Comparison of ENCODE assay signal across 1 cellular context in the genomic region with DNA sequence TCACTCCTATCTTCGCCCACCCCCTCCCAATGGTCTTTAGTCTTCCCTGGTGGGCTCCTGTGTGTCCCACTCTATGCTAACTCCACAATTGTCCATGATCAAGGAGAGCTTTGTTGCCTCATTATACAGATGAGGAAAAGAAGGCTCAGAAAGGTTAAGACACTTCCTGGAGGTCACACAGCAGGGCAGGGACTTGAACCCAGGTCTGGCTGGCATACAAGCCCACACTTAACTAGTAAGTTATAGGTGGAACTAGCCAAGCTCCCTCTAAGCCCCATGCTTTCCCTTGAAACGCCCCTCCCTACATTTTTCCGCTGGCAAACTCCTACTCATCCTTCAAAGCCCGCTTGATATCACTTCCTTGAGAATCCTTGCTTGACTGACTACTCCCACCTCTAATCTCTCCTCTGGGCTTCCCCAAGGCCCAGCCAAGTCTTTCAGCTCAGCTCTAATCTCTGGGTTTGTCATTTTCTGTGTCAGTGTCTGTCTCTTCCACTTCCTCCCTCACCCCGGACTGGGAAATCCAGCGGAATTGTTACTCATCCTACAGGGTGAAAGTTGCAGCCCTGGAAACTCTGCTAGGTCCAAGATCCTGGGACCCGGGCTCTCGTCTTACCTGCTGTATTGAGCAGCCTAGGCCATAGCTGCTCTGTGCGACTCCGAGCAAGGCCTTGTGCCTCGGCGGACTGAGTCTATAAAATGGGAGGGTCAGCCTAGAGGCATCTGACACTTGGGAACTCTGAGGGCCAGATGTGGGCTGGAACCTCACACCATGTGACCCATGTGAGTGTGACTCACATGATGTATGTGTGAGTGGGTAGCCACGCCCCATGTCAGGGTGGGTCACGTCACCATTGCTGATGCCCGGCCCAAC.
TF ChIP-seq lines count a peak whose summit lies in the region.

No MANE protein-coding gene starts in this region.

TF ChIP-seq in HEK293, 187 proteins besides CTCF, POLR2A, EP300 and RAD21 (continued from another document):
- TF ChIP-seq, protein P1, sequence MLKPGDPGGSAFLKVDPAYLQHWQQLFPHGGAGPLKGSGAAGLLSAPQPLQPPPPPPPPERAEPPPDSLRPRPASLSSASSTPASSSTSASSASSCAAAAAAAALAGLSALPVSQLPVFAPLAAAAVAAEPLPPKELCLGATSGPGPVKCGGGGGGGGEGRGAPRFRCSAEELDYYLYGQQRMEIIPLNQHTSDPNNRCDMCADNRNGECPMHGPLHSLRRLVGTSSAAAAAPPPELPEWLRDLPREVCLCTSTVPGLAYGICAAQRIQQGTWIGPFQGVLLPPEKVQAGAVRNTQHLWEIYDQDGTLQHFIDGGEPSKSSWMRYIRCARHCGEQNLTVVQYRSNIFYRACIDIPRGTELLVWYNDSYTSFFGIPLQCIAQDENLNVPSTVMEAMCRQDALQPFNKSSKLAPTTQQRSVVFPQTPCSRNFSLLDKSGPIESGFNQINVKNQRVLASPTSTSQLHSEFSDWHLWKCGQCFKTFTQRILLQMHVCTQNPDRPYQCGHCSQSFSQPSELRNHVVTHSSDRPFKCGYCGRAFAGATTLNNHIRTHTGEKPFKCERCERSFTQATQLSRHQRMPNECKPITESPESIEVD (tag by site-specific recombination; IDR thresholded peaks at IDR 0.05) = no peak
- no peak for TF ChIP-seq TCF7L2 (IDR thresholded peaks at IDR 0.05; ENCODE audit: borderline replicate concordance, low read depth, low read length)
- no peak for TF ChIP-seq ZNF558 (tag by site-specific recombination; IDR thresholded peaks at IDR 0.05)
- TF ChIP-seq, protein P2, sequence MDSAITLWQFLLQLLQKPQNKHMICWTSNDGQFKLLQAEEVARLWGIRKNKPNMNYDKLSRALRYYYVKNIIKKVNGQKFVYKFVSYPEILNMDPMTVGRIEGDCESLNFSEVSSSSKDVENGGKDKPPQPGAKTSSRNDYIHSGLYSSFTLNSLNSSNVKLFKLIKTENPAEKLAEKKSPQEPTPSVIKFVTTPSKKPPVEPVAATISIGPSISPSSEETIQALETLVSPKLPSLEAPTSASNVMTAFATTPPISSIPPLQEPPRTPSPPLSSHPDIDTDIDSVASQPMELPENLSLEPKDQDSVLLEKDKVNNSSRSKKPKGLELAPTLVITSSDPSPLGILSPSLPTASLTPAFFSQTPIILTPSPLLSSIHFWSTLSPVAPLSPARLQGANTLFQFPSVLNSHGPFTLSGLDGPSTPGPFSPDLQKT (IDR thresholded peaks at IDR 0.05; ENCODE audit: borderline replicate concordance, low read depth, low read length) = no peak
- peak; percentile 33; the same call in 1 of the 2 replicates for TF ChIP-seq EGR2 (tag by site-specific recombination; IDR thresholded peaks at IDR 0.05; ENCODE audit: low read depth)
- TF ChIP-seq, protein P3, sequence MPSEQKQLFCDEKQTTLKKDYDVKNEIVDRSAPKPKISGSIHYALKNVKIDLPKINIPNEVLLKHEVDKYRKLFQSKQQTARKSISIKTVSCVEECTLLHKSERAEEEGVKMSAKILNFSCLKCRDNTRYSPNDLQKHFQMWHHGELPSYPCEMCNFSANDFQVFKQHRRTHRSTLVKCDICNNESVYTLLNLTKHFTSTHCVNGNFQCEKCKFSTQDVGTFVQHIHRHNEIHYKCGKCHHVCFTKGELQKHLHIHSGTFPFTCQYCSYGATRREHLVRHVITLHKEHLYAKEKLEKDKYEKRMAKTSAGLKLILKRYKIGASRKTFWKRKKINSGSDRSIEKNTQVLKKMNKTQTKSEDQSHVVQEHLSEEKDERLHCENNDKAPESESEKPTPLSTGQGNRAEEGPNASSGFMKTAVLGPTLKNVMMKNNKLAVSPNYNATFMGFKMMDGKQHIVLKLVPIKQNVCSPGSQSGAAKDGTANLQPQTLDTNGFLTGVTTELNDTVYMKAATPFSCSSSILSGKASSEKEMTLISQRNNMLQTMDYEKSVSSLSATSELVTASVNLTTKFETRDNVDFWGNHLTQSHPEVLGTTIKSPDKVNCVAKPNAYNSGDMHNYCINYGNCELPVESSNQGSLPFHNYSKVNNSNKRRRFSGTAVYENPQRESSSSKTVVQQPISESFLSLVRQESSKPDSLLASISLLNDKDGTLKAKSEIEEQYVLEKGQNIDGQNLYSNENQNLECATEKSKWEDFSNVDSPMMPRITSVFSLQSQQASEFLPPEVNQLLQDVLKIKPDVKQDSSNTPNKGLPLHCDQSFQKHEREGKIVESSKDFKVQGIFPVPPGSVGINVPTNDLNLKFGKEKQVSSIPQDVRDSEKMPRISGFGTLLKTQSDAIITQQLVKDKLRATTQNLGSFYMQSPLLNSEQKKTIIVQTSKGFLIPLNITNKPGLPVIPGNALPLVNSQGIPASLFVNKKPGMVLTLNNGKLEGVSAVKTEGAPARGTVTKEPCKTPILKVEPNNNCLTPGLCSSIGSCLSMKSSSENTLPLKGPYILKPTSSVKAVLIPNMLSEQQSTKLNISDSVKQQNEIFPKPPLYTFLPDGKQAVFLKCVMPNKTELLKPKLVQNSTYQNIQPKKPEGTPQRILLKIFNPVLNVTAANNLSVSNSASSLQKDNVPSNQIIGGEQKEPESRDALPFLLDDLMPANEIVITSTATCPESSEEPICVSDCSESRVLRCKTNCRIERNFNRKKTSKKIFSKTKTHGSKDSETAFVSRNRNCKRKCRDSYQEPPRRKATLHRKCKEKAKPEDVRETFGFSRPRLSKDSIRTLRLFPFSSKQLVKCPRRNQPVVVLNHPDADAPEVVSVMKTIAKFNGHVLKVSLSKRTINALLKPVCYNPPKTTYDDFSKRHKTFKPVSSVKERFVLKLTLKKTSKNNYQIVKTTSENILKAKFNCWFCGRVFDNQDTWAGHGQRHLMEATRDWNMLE (tag by site-specific recombination; conservative IDR thresholded peaks at IDR 0.05; ENCODE audit: low read depth) = no peak
- no peak for TF ChIP-seq ZNF221 (tag by site-specific recombination; IDR thresholded peaks at IDR 0.05; ENCODE audit: borderline replicate concordance)
- TF ChIP-seq SCRT1 (tag by site-specific recombination; IDR thresholded peaks at IDR 0.05; ENCODE audit: borderline replicate concordance) = no peak
- peak; percentile 93 for TF ChIP-seq ZFP3 (tag by site-specific recombination; IDR thresholded peaks at IDR 0.05; ENCODE audit: low read depth)
- TF ChIP-seq SALL2 (tag by site-specific recombination; IDR thresholded peaks at IDR 0.05; ENCODE audit: borderline replicate concordance) = no peak
- no peak for TF ChIP-seq ZNF830 (tag by site-specific recombination; IDR thresholded peaks at IDR 0.05; ENCODE audit: low read depth)
- no peak for TF ChIP-seq ZNF776 (tag by site-specific recombination; IDR thresholded peaks at IDR 0.05; ENCODE audit: borderline replicate concordance)
- 0 out of 2 replicates have a peak, but pooled peaks have one; percentile 50 for TF ChIP-seq ZNF768 (tag by site-specific recombination; IDR thresholded peaks at IDR 0.05)
- TF ChIP-seq, protein P4, sequence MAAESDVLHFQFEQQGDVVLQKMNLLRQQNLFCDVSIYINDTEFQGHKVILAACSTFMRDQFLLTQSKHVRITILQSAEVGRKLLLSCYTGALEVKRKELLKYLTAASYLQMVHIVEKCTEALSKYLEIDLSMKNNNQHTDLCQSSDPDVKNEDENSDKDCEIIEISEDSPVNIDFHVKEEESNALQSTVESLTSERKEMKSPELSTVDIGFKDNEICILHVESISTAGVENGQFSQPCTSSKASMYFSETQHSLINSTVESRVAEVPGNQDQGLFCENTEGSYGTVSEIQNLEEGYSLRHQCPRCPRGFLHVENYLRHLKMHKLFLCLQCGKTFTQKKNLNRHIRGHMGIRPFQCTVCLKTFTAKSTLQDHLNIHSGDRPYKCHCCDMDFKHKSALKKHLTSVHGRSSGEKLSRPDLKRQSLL (tag by site-specific recombination; IDR thresholded peaks at IDR 0.05) = no peak
